In the genomic region with DNA sequence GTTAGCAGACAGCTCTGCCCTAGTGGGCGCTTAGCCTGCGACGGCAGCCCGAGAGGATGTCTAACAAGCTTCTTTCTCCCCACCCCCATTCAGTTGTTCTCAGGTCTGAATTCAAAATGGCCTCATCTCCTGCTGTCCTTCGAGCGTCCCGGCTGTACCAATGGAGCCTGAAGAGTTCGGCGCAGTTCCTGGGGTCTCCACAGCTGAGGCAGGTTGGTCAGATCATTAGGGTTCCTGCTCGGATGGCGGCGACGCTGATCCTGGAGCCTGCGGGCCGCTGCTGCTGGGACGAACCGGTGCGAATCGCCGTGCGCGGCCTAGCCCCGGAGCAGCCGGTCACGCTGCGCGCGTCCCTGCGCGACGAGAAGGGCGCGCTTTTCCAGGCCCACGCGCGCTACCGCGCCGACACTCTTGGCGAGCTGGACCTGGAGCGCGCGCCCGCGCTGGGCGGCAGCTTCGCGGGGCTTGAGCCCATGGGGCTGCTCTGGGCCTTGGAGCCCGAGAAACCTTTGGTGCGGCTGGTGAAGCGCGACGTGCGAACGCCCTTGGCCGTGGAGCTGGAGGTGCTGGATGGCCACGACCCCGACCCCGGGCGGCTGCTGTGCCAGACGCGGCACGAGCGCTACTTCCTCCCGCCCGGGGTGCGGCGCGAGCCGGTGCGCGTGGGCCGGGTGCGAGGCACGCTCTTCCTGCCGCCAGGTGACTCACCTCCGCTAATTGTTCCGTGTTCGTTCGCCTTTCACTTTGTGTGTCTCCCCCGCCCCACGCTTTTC, we compare ENCODE assay signal across 1 cellular context.
TF ChIP-seq lines count a peak whose summit lies in the region.

TSS of gene ACOT2 (plus strand) at position 29 of the 773 bp plus-strand sequence. CDS start at position 57, 28 bp downstream.

TF ChIP-seq in HEK293, 187 proteins besides CTCF, POLR2A, EP300 and RAD21 (continued from another document):
- peak; percentile 99 for TF ChIP-seq ZBTB26 (tag by site-specific recombination; optimal IDR thresholded peaks at IDR 0.05)
- TF ChIP-seq ZBTB20 (tag by site-specific recombination; IDR thresholded peaks at IDR 0.05), result peak; percentile 38; the same call in 1 of the 2 replicates
- TF ChIP-seq YY1 (tag by site-specific recombination; IDR thresholded peaks at IDR 0.05), result peak; percentile 83
- TF ChIP-seq, protein P1, sequence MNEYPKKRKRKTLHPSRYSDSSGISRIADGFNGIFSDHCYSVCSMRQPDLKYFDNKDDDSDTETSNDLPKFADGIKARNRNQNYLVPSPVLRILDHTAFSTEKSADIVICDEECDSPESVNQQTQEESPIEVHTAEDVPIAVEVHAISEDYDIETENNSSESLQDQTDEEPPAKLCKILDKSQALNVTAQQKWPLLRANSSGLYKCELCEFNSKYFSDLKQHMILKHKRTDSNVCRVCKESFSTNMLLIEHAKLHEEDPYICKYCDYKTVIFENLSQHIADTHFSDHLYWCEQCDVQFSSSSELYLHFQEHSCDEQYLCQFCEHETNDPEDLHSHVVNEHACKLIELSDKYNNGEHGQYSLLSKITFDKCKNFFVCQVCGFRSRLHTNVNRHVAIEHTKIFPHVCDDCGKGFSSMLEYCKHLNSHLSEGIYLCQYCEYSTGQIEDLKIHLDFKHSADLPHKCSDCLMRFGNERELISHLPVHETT (tag by site-specific recombination; IDR thresholded peaks at IDR 0.05), result peak; percentile 20; the same call in 1 of the 2 replicates
- TF ChIP-seq, protein P2, sequence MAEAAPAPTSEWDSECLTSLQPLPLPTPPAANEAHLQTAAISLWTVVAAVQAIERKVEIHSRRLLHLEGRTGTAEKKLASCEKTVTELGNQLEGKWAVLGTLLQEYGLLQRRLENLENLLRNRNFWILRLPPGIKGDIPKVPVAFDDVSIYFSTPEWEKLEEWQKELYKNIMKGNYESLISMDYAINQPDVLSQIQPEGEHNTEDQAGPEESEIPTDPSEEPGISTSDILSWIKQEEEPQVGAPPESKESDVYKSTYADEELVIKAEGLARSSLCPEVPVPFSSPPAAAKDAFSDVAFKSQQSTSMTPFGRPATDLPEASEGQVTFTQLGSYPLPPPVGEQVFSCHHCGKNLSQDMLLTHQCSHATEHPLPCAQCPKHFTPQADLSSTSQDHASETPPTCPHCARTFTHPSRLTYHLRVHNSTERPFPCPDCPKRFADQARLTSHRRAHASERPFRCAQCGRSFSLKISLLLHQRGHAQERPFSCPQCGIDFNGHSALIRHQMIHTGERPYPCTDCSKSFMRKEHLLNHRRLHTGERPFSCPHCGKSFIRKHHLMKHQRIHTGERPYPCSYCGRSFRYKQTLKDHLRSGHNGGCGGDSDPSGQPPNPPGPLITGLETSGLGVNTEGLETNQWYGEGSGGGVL (tag by site-specific recombination; IDR thresholded peaks at IDR 0.05), result peak; percentile 69; the same call in 1 of the 2 replicates
- TF ChIP-seq BCL11B (tag by site-specific recombination; IDR thresholded peaks at IDR 0.05; ENCODE audit: low read depth), result 0 out of 2 replicates have a peak, but pooled peaks have one; percentile 28
- TF ChIP-seq ZNF2 (tag by site-specific recombination; IDR thresholded peaks at IDR 0.05), result peak; percentile 80; the same call in 1 of the 2 replicates
- 0 out of 2 replicates have a peak, but pooled peaks have one; percentile 17 for TF ChIP-seq TRIM28 (IDR thresholded peaks at IDR 0.05; ENCODE audit: borderline replicate concordance, low read length)
- peak; percentile 93; the same call in 1 of the 2 replicates for TF ChIP-seq KLF17 (tag by site-specific recombination; IDR thresholded peaks at IDR 0.05)
- TF ChIP-seq, protein P3, sequence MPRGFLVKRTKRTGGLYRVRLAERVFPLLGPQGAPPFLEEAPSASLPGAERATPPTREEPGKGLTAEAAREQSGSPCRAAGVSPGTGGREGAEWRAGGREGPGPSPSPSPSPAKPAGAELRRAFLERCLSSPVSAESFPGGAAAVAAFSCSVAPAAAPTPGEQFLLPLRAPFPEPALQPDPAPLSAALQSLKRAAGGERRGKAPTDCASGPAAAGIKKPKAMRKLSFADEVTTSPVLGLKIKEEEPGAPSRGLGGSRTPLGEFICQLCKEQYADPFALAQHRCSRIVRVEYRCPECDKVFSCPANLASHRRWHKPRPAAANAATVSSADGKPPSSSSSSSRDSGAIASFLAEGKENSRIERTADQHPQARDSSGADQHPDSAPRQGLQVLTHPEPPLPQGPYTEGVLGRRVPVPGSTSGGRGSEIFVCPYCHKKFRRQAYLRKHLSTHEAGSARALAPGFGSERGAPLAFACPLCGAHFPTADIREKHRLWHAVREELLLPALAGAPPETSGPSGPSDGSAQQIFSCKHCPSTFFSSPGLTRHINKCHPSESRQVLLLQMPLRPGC (tag by site-specific recombination; IDR thresholded peaks at IDR 0.05), result peak; percentile 34; the same call in 1 of the 2 replicates
- TF ChIP-seq EGR2 (tag by site-specific recombination; IDR thresholded peaks at IDR 0.05; ENCODE audit: low read depth), result peak; percentile 92
- peak; percentile 65 for TF ChIP-seq YY2 (tag by site-specific recombination; IDR thresholded peaks at IDR 0.05)
- peak; percentile 69 for TF ChIP-seq HIC1 (tag by site-specific recombination; IDR thresholded peaks at IDR 0.05)
